8 cellular contexts compared by ENCODE assay signal in genomic region chr11:120334894-120335462, GRCh38. TPM values are rescaled to one million over a fixed set of nuclear protein-coding genes. Genes with fewer than 3 reads are reported as not detected.
DNase-seq lines count a peak whose midpoint lies in the region; ATAC-seq and TF ChIP-seq lines count a peak whose summit lies in the region.

No MANE protein-coding gene starts in this region.

- H3K9me3 Mint-ChIP-seq in WTC11 = no peaks in the 10 kb centered on the region

- H3K4me3 ChIP-seq in H7 (ENCODE audit: insufficient read depth, low read depth, low read length) (peak overlapping the region; percentile 89), dorsolateral prefrontal cortex (peak overlapping the region; percentile 64 to 96 (median 89)), right lobe of liver (peak overlapping the region; percentile 77 to 87 (median 86))

- CTCF ChIA-PET in WTC11 (lab: Charles Lee) = interaction anchor here (0.7 to 3.6 kb wide), 15 partner anchors 9 to 350 kb away, joined by 3 to 26 read pairs (median 7); partner anchors contain the start of gene TLCD5

- peaks cover 0 to 9% (median 0%) of the 10 kb centered on the region in 4 donors for H3K4me1 ChIP-seq in right lobe of liver

- H3K27me3 Mint-ChIP-seq in WTC11 (ENCODE audit: low read depth) = no peaks in the 10 kb centered on the region

- H3K4me3 Mint-ChIP-seq in WTC11 = peak overlapping the region; percentile 78

- peaks cover 7% of the 10 kb centered on the region for H3K36me3 ChIP-seq in H7 (replicated peaks; ENCODE audit: control insufficient read depth, insufficient read depth, low read length)
- no peaks in the 10 kb centered on the region for H3K36me3 ChIP-seq in right lobe of liver

- peaks cover 29% of the 10 kb centered on the region for H3K4me1 Mint-ChIP-seq in WTC11

- POLR2A ChIA-PET in WTC11 (lab: Charles Lee) = no interaction called here

- H3K36me3 Mint-ChIP-seq in WTC11 = peaks cover 4% of the 10 kb centered on the region

- TF ChIP-seq CTCF in C4-2B (conservative IDR thresholded peaks at IDR 0.05) = peak; percentile 33
- peak; percentile 50 for TF ChIP-seq CTCF in WTC11 (IDR thresholded peaks at IDR 0.05)
- peak; percentile 58 to 94 (median 77) for TF ChIP-seq CTCF in dorsolateral prefrontal cortex (IDR thresholded peaks at IDR 0.05 in 54 of 56, conservative IDR thresholded peaks at IDR 0.05 in 2 of 56; ENCODE audit: low read depth in 1 of 56, partially characterized antibody in 56 of 56)
- peak; percentile 69 to 78 (median 73) for TF ChIP-seq CTCF in right lobe of liver (IDR thresholded peaks at IDR 0.05)

- ATAC-seq in WTC11 = no peak
- peak; percentile 45 to 54 (median 50) for ATAC-seq in right lobe of liver
- no peak for ATAC-seq in GM21526 (IDR thresholded peaks at IDR 0.05; ENCODE audit: low FRiP score, unreplicated experiment)

- H3K27ac ChIP-seq in C4-2B = no peak overlapping the region; the same call in 1 of the 2 replicates
- H3K27ac ChIP-seq in dorsolateral prefrontal cortex = peak overlapping the region; percentile 71 to 99 (median 97)
- H3K27ac ChIP-seq in right lobe of liver = peak overlapping the region; percentile 93 to 99 (median 97)

- H3K27ac Mint-ChIP-seq in WTC11 = 0 out of 2 replicates have a peak overlapping the region, but pooled peaks have one; percentile 79

- H3K27me3 ChIP-seq in H7 (ENCODE audit: control insufficient read depth, insufficient read depth, low read length) = no peaks in the 10 kb centered on the region
- H3K27me3 ChIP-seq in dorsolateral prefrontal cortex = no peaks in the 10 kb centered on the region
- H3K27me3 ChIP-seq in right lobe of liver = no peaks in the 10 kb centered on the region

- DNase-seq in H7 = peak; percentile 69
- DNase-seq in NCI-H345 (lab: John Stamatoyannopoulos, UW) = peak; percentile 80
- peak; percentile 29 for DNase-seq in WTC11 (ENCODE audit: low spot score)
- DNase-seq in dorsolateral prefrontal cortex = peak in 4 of 10 donors; percentile 42 to 74 (median 56)
- DNase-seq in right lobe of liver = peak in 1 of 3 donors; percentile 66
- peak in 2 of 3 donors; percentile 34 to 47 for DNase-seq in stimulated activated CD4-positive, alpha-beta T cell treated with anti-CD3 and anti-CD28 coated beads, TNF-alpha, amount 100 ng/mL, for 48 hours (ENCODE audit: low read depth in 3 of 3)

- under 1% methylated on average over 8 of the region's 8 CpGs for WGBS in right lobe of liver (ENCODE audit: insufficient coverage, low coverage, low lambda C conversion rate, missing lambda C conversion rate)

- no peaks in the 10 kb centered on the region for H3K9me3 ChIP-seq in right lobe of liver

- intact Hi-C loops in dorsolateral prefrontal cortex (cut with DNase I) = loop anchor here (2.0 to 10.0 kb wide), 4 partner anchors 56 to 617 kb away; no protein-coding TSS in a partner anchor
- intact Hi-C loops in right lobe of liver (cut with DNase I) = no loop called here

- TF ChIP-seq POLR2A in right lobe of liver (IDR thresholded peaks at IDR 0.05) = peak; percentile 50

TF ChIP-seq in WTC11, 78 proteins besides CTCF, POLR2A, EP300 and RAD21:
- no peak for TF ChIP-seq ERG (CRISPR knock-in tag; IDR thresholded peaks at IDR 0.05)
- TF ChIP-seq GABPB1 (CRISPR knock-in tag; IDR thresholded peaks at IDR 0.05) = peak; percentile 10; the same call in 1 of the 2 replicates
- TF ChIP-seq HMGA2 (CRISPR knock-in tag; IDR thresholded peaks at IDR 0.05) = no peak
- TF ChIP-seq ZNF281 (CRISPR knock-in tag; IDR thresholded peaks at IDR 0.05) = no peak
TF ChIP-seq in WTC11: peak in this region for 1.

RNA-seq across cellular contexts. Expression of gene ARHGEF12, which starts 1.2 kb away (rescaled TPM):
- total RNA-seq in H7 (2014; rRNA removed; shearing (Covaris generic)) = 19.2 and 27.6 TPM in 2 replicates
- 32.0 to 35.8 TPM (median 32.2 TPM) in 3 replicates for total RNA-seq in WTC11 (2021)
- total RNA-seq in dorsolateral prefrontal cortex = 100 to 1,000 TPM; 103 to 277 (median 191) TPM
- 100 to 1,000 TPM in 3 of 6 experiments, 10 to 100 TPM in 3; 75.1 to 113 (median 94.0) TPM for total RNA-seq in right lobe of liver

RNA-seq across cellular contexts. Expression of gene TLCD5, which starts 9.9 kb away (rescaled TPM):
- 14.3 and 17.7 TPM in 2 replicates for total RNA-seq in H7 (2014; rRNA removed; shearing (Covaris generic))
- total RNA-seq in WTC11 (2021) = 8.2 to 10.2 TPM (median 8.3 TPM) in 3 replicates
- 10 to 100 TPM; 10.5 to 31.8 (median 18.5) TPM for total RNA-seq in dorsolateral prefrontal cortex
- 1 to 10 TPM in 1 of 6 experiments, under 1 TPM in 5; 0.07 to 1.3 (median 0.38) TPM for total RNA-seq in right lobe of liver

Comparison
In these comparisons a context has a peak if more than half of its experiments do, and no peak if none do; other contexts are left out.
1. ATAC-seq: peak in right lobe of liver (4 of 4); none in WTC11 (single experiment) and GM21526 (single experiment).
2. intact Hi-C loops: an anchor here in dorsolateral prefrontal cortex (2.0 to 10.0 kb wide); none called in right lobe of liver.
3. Peak in every context shown above with its lines, with median percentiles within 50 percentile points of each other: CTCF ChIP-seq and H3K4me3 ChIP-seq.